Comparison of ENCODE assay signal across 30 cellular contexts in the genomic region with DNA sequence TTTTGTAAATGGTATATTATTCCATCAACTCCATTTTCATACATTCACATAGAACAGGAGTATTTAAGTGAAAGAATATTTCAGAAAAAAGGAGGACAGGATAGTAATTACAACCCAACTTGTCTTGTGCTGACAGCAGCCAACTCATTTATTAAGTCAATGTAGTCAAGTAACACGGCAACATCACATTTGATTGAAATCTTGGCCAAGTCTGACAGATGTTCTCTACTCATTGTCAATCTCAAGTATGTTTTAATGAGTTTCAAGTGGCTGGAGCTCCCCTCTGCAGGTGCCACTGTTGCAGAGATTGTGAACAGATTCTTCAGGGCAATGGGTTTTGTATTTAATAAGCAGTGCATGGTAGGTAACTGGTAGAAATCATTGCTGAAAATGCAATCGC.
DNase-seq lines count a peak whose midpoint lies in the region; ATAC-seq, FAIRE-seq and TF ChIP-seq lines count a peak whose summit lies in the region.
"Had no signal": no experiment of that assay in that cellular context is flagged by ENCODE, and none has a peak within 500 bp of the region (broad histone marks: within the 10 kb centered on the region; RNA-seq: fewer than 3 reads in every experiment).

No MANE protein-coding gene starts in this region.

- H3K36me3 ChIP-seq in bronchial epithelial cell (ENCODE audit: control insufficient read depth, insufficient read depth, low read length) (no peaks in the 10 kb centered on the region), WERI-Rb-1 (no peaks in the 10 kb centered on the region)
- H3K36me3 ChIP-seq: esophagus squamous epithelium, ovary, stomach, thyroid gland had no signal

- TF ChIP-seq CTCF in bronchial epithelial cell (IDR thresholded peaks at IDR 0.05; ENCODE audit: insufficient read depth, low read length, severe bottlenecking) (no peak), WERI-Rb-1 (IDR thresholded peaks at IDR 0.05; ENCODE audit: low read depth, low read length) (no peak)

- H3K4me3 Mint-ChIP-seq in naive thymus-derived CD8-positive, alpha-beta T cell = no peak overlapping the region
- H3K4me3 Mint-ChIP-seq: activated CD4-positive, alpha-beta T cell treated with anti-CD3 and anti-CD28 coated beads for 36 hours; CD4-positive, CD25-positive, alpha-beta regulatory T cell; dendritic cell treated with granulocyte-macrophage colony-stimulating factor and Interleukin-4, amounts not matched to agents 40 ng/mL and 50 ng/mL, for 4 days; H9; nephron progenitor cell had no signal

- no peaks in the 10 kb centered on the region for H3K9me3 ChIP-seq in WERI-Rb-1 (ENCODE audit: severe bottlenecking)
- H3K9me3 ChIP-seq: esophagus squamous epithelium, mucosa of descending colon, ovary, stomach, thyroid gland had no signal

- peak; percentile 23 for FAIRE-seq in bronchial epithelial cell (lab: Jason Lieb, UNC)
- FAIRE-seq: GM19239, small intestine had no signal

- peak; percentile 45 for DNase-seq in NCI-H2029 treated with DMSO at 0.1 percent for 48 hours (lab: John Stamatoyannopoulos, UW)
- DNase-seq in NCI-H2029 (lab: John Stamatoyannopoulos, UW) = no peak
- DNase-seq in NCI-H1694 treated with DMSO at 0.1 percent for 48 hours (lab: John Stamatoyannopoulos, UW) = peak; percentile 55
- peak; percentile 15 to 40 for DNase-seq in NCI-H446 (lab: John Stamatoyannopoulos, UW)
- no peak for DNase-seq in bronchial epithelial cell (ENCODE audit: low read depth)
- no peak for DNase-seq in WERI-Rb-1
- DNase-seq in naive thymus-derived CD8-positive, alpha-beta T cell = no peak
- DNase-seq: 8988T; activated CD4-positive, alpha-beta T cell treated with anti-CD3 and anti-CD28 coated beads for 36 hours; activated gamma-delta T cell treated with Interleukin-2 at 50 U/mL for 16 hours; activated T-cell treated with anti-CD3 and anti-CD28 coated beads, Interleukin-2, amount 50 U/mL, for 1 hour; CD4-positive, CD25-positive, alpha-beta regulatory T cell; central memory CD4-positive, alpha-beta T cell; esophagus squamous epithelium; foreskin melanocyte; H9; mucosa of descending colon; NCI-H526 treated with DMSO at 0.1 percent for 48 hours; nephron progenitor cell; ovary; small intestine; stimulated activated CD4-positive, alpha-beta T cell treated with anti-CD3 and anti-CD28 coated beads, Interleukin-1b, Interleukin-23, amount 100 ng/mL, for 48 hours; stimulated activated CD8-positive, alpha-beta memory T cell treated with anti-CD3 and anti-CD28 coated beads, Interleukin-4, amount 100 ng/mL, for 48 hours; stomach; T-helper 2 cell; thyroid gland had no signal

- H3K27ac ChIP-seq in WERI-Rb-1 = no peak overlapping the region
- H3K27ac ChIP-seq: esophagus squamous epithelium, ovary, stomach, thyroid gland had no signal

- H3K27ac Mint-ChIP-seq in naive thymus-derived CD8-positive, alpha-beta T cell = no peak overlapping the region
- H3K27ac Mint-ChIP-seq: activated CD4-positive, alpha-beta T cell treated with anti-CD3 and anti-CD28 coated beads for 36 hours; CD4-positive, CD25-positive, alpha-beta regulatory T cell; dendritic cell treated with granulocyte-macrophage colony-stimulating factor and Interleukin-4, amounts not matched to agents 40 ng/mL and 50 ng/mL, for 4 days; H9; nephron progenitor cell had no signal

- no peak for ATAC-seq in esophagus mucosa
- ATAC-seq in naive thymus-derived CD8-positive, alpha-beta T cell = no peak
- ATAC-seq: activated CD4-positive, alpha-beta T cell treated with anti-CD3 and anti-CD28 coated beads for 36 hours; mucosa of descending colon; SK-N-SH treated with all-trans-retinoic acid at 6 μM for 48 hours had no signal

- peaks cover 0 to 7% (median 0%) of the 10 kb centered on the region in 5 donors for H3K27me3 Mint-ChIP-seq in naive thymus-derived CD8-positive, alpha-beta T cell
- H3K27me3 Mint-ChIP-seq: CD4-positive, CD25-positive, alpha-beta regulatory T cell; dendritic cell treated with granulocyte-macrophage colony-stimulating factor and Interleukin-4, amounts not matched to agents 40 ng/mL and 50 ng/mL, for 4 days had no signal

- no peak overlapping the region for H3K4me3 ChIP-seq in bronchial epithelial cell (ENCODE audit: low read depth, low read length)
- no peak overlapping the region for H3K4me3 ChIP-seq in WERI-Rb-1 (ENCODE audit: low read depth, low read length)
- H3K4me3 ChIP-seq: esophagus squamous epithelium, mucosa of descending colon, ovary, stomach, thyroid gland had no signal

- POLR2A ChIA-PET in naive thymus-derived CD8-positive, alpha-beta T cell (lab: Charles Lee) = no interaction called here

- no peaks in the 10 kb centered on the region for H3K4me1 Mint-ChIP-seq in naive thymus-derived CD8-positive, alpha-beta T cell
- H3K4me1 Mint-ChIP-seq: activated CD4-positive, alpha-beta T cell treated with anti-CD3 and anti-CD28 coated beads for 36 hours; CD4-positive, CD25-positive, alpha-beta regulatory T cell; H9 had no signal

- H3K36me3 Mint-ChIP-seq in naive thymus-derived CD8-positive, alpha-beta T cell = no peaks in the 10 kb centered on the region
- H3K36me3 Mint-ChIP-seq: CD4-positive, CD25-positive, alpha-beta regulatory T cell had no signal

- H3K9me3 Mint-ChIP-seq in naive thymus-derived CD8-positive, alpha-beta T cell = peaks cover 0 to 2% (median 0%) of the 10 kb centered on the region in 9 donors
- H3K9me3 Mint-ChIP-seq: dendritic cell treated with granulocyte-macrophage colony-stimulating factor and Interleukin-4, amounts not matched to agents 40 ng/mL and 50 ng/mL, for 4 days; H9; nephron progenitor cell had no signal

- H3K27me3 ChIP-seq in bronchial epithelial cell (ENCODE audit: control insufficient read depth, insufficient read depth, low read length) (no peaks in the 10 kb centered on the region), WERI-Rb-1 (ENCODE audit: insufficient read depth, low read depth, severe bottlenecking) (no peaks in the 10 kb centered on the region)
- H3K27me3 ChIP-seq: esophagus squamous epithelium, ovary, stomach, thyroid gland had no signal

Comparison
In these comparisons a context has a peak if more than half of its experiments do, and no peak if none do; other contexts are left out.
1. DNase-seq: peak in NCI-H2029 treated with DMSO at 0.1 percent for 48 hours (single experiment), NCI-H1694 treated with DMSO at 0.1 percent for 48 hours (single experiment) and NCI-H446 (2 of 2); none in NCI-H2029 (single experiment), bronchial epithelial cell (single experiment), WERI-Rb-1 (single experiment) and naive thymus-derived CD8-positive, alpha-beta T cell (0 of 10).